ENCODE assay signal across 13 cellular contexts in genomic region chr2:47014564-47015051, GRCh38.
DNase-seq lines count a peak whose midpoint lies in the region; ATAC-seq and TF ChIP-seq lines count a peak whose summit lies in the region.
"Had no signal": no experiment of that assay in that cellular context is flagged by ENCODE, and none has a peak within 500 bp of the region (broad histone marks: within the 10 kb centered on the region; RNA-seq: fewer than 3 reads in every experiment).

No MANE protein-coding gene starts in this region.

- POLR2A ChIA-PET in PC-3 (lab: Charles Lee; ENCODE audit: unreplicated experiment) = no interaction called here

- H3K9ac ChIP-seq in PC-3 (ENCODE audit: low read length) = no peak overlapping the region

- CTCF ChIA-PET in PC-3 (lab: Charles Lee) = no interaction called here
- CTCF ChIA-PET in Calu3 (lab: Charles Lee) = no interaction called here

- no peaks in the 10 kb centered on the region for H3K9me3 Mint-ChIP-seq in osteocyte (ENCODE audit: unreplicated experiment)
- H3K9me3 Mint-ChIP-seq in stimulated activated naive B cell treated with anti-CD40 and anti-IgM and Interleukin-4, amounts not matched to agents 10 μg/mL and 1 μg/mL and 100 μg/mL, for 72 hours = no peaks in the 10 kb centered on the region
- H3K9me3 Mint-ChIP-seq in Calu3 (ENCODE audit: low read depth, unreplicated experiment) = no peaks in the 10 kb centered on the region
- H3K9me3 Mint-ChIP-seq: activated B cell treated with CpG ODN at 0.5 μM for 24 hours; dendritic cell treated with granulocyte-macrophage colony-stimulating factor and Interleukin-4, amounts not matched to agents 40 ng/mL and 50 ng/mL, for 4 days; memory B cell had no signal

- 0 out of 2 replicates have a peak, but pooled peaks have one; percentile 18 for ATAC-seq in PC-3
- ATAC-seq in stimulated activated naive B cell treated with anti-CD40 and anti-IgM and Interleukin-4, amounts not matched to agents 10 μg/mL and 1 μg/mL and 100 μg/mL, for 72 hours (replicated peaks) = no peak

- WGBS in esophagus squamous epithelium, 2 donors = 82 to 83% methylated on average over 6 to 10 of the region's 11 CpGs

- H3K27me3 ChIP-seq in PC-3 (ENCODE audit: low read length) (no peaks in the 10 kb centered on the region), esophagus squamous epithelium (no peaks in the 10 kb centered on the region)

- no peaks in the 10 kb centered on the region for H3K9me3 ChIP-seq in PC-3 (ENCODE audit: low read length)
- no peaks in the 10 kb centered on the region for H3K9me3 ChIP-seq in esophagus squamous epithelium

- peak; percentile 84 for DNase-seq in Ammon's horn (ENCODE audit: low spot score)
- peak; percentile 18 for DNase-seq in PC-3
- no peak for DNase-seq in esophagus squamous epithelium (lab: John Stamatoyannopoulos, UW)
- DNase-seq in osteocyte (ENCODE audit: extremely low spot score, unreplicated experiment) = no peak
- no peak for DNase-seq in stimulated activated naive B cell treated with anti-CD40 and anti-IgM and Interleukin-4, amounts not matched to agents 10 μg/mL and 1 μg/mL and 100 μg/mL, for 72 hours
- DNase-seq in activated CD8-positive, alpha-beta memory T cell treated with anti-CD3 and anti-CD28 coated beads, Interleukin-2, amount 50 U/mL, for 48 hours = no peak
- DNase-seq in epidermal melanocyte (ENCODE audit: insufficient read length, low spot score) = no peak
- no peak for DNase-seq in Calu3
- DNase-seq: activated B cell treated with CpG ODN at 0.5 μM for 24 hours; activated effector memory CD4-positive, alpha-beta T cell treated with anti-CD3 and anti-CD28 coated beads, Interleukin-2, amount 50 U/mL, for 16 hours; stimulated activated CD8-positive, alpha-beta memory T cell treated with anti-CD3 and anti-CD28 coated beads, Interleukin-4, amount 100 ng/mL, for 48 hours had no signal

- no peaks in the 10 kb centered on the region for H4K20me1 ChIP-seq in PC-3 (ENCODE audit: low read length)

- H3K79me2 ChIP-seq in PC-3 (ENCODE audit: low read length) = no peaks in the 10 kb centered on the region

- no peak for TF ChIP-seq CTCF in PC-3 (conservative IDR thresholded peaks at IDR 0.05; ENCODE audit: low read depth, low read length)
- no peak for TF ChIP-seq CTCF in esophagus squamous epithelium (IDR thresholded peaks at IDR 0.05)
- no peak for TF ChIP-seq CTCF in osteocyte (IDR thresholded peaks at IDR 0.05)
- no peak for TF ChIP-seq CTCF in Calu3 (IDR thresholded peaks at IDR 0.05; ENCODE audit: unreplicated experiment)

- H3K27me3 Mint-ChIP-seq in osteocyte (ENCODE audit: unreplicated experiment) = no peaks in the 10 kb centered on the region
- no peaks in the 10 kb centered on the region for H3K27me3 Mint-ChIP-seq in stimulated activated naive B cell treated with anti-CD40 and anti-IgM and Interleukin-4, amounts not matched to agents 10 μg/mL and 1 μg/mL and 100 μg/mL, for 72 hours
- H3K27me3 Mint-ChIP-seq in Calu3 (ENCODE audit: unreplicated experiment) = no peaks in the 10 kb centered on the region
- H3K27me3 Mint-ChIP-seq: activated B cell treated with CpG ODN at 0.5 μM for 24 hours; dendritic cell treated with granulocyte-macrophage colony-stimulating factor and Interleukin-4, amounts not matched to agents 40 ng/mL and 50 ng/mL, for 4 days; memory B cell had no signal

- H3K36me3 ChIP-seq in PC-3 (ENCODE audit: low read depth, low read length) = no peaks in the 10 kb centered on the region; the same call in 1 of the 2 replicates
- peaks cover 5 to 92% (median 20%) of the 10 kb centered on the region in 3 donors for H3K36me3 ChIP-seq in esophagus squamous epithelium

- no peaks in the 10 kb centered on the region for H3K9me2 ChIP-seq in PC-3 (replicated peaks; ENCODE audit: low read length)

- H3K4me1 Mint-ChIP-seq in osteocyte (ENCODE audit: unreplicated experiment) = peaks cover 31% of the 10 kb centered on the region
- peaks cover 7 to 22% of the 10 kb centered on the region in 2 donors for H3K4me1 Mint-ChIP-seq in stimulated activated naive B cell treated with anti-CD40 and anti-IgM and Interleukin-4, amounts not matched to agents 10 μg/mL and 1 μg/mL and 100 μg/mL, for 72 hours
- H3K4me1 Mint-ChIP-seq in Calu3 (ENCODE audit: low read depth, unreplicated experiment) = peaks cover 27% of the 10 kb centered on the region

- H3K36me3 Mint-ChIP-seq in osteocyte (ENCODE audit: unreplicated experiment) = peaks cover 23% of the 10 kb centered on the region
- peaks cover 45 to 50% of the 10 kb centered on the region in 2 donors for H3K36me3 Mint-ChIP-seq in stimulated activated naive B cell treated with anti-CD40 and anti-IgM and Interleukin-4, amounts not matched to agents 10 μg/mL and 1 μg/mL and 100 μg/mL, for 72 hours
- H3K36me3 Mint-ChIP-seq in Calu3 (ENCODE audit: insufficient read depth, unreplicated experiment) = peaks cover 10% of the 10 kb centered on the region

- no peak overlapping the region for H2AFZ ChIP-seq in PC-3 (ENCODE audit: low read length)

- H3K27ac Mint-ChIP-seq in osteocyte (ENCODE audit: unreplicated experiment) (peak overlapping the region; percentile 31), Calu3 (ENCODE audit: unreplicated experiment) (no peak overlapping the region)
- H3K27ac Mint-ChIP-seq in stimulated activated naive B cell treated with anti-CD40 and anti-IgM and Interleukin-4, amounts not matched to agents 10 μg/mL and 1 μg/mL and 100 μg/mL, for 72 hours = no peak overlapping the region
- H3K27ac Mint-ChIP-seq: activated B cell treated with CpG ODN at 0.5 μM for 24 hours, memory B cell had no signal

- H3K4me3 ChIP-seq in PC-3 (ENCODE audit: low read length) (no peak overlapping the region), esophagus squamous epithelium (no peak overlapping the region)

- H3K4me3 Mint-ChIP-seq in osteocyte (ENCODE audit: unreplicated experiment) (no peak overlapping the region), Calu3 (ENCODE audit: low read depth, unreplicated experiment) (no peak overlapping the region)
- H3K4me3 Mint-ChIP-seq in stimulated activated naive B cell treated with anti-CD40 and anti-IgM and Interleukin-4, amounts not matched to agents 10 μg/mL and 1 μg/mL and 100 μg/mL, for 72 hours = no peak overlapping the region
- H3K4me3 Mint-ChIP-seq: activated B cell treated with CpG ODN at 0.5 μM for 24 hours; dendritic cell treated with granulocyte-macrophage colony-stimulating factor and Interleukin-4, amounts not matched to agents 40 ng/mL and 50 ng/mL, for 4 days; memory B cell had no signal

- H3K4me2 ChIP-seq in PC-3 (ENCODE audit: low read length) = no peak overlapping the region

- no peaks in the 10 kb centered on the region for H3F3A ChIP-seq in PC-3 (ENCODE audit: low read length, unreplicated experiment)

- intact Hi-C loops in PC-3 (cut with micrococcal nuclease) = loop anchor here (5.0 kb wide), 1 partner anchor 158 kb away; no protein-coding TSS in a partner anchor
- intact Hi-C loops in esophagus squamous epithelium (cut with DNase I) = no loop called here
- intact Hi-C loops in Calu3 (cut with micrococcal nuclease; ENCODE audit: unreplicated experiment) = loop anchor here (1.0 to 5.0 kb wide), 2 partner anchors 158 to 309 kb away; no protein-coding TSS in a partner anchor

- H3K27ac ChIP-seq in PC-3 (ENCODE audit: low read length) (no peak overlapping the region), esophagus squamous epithelium (peak overlapping the region in 3 of 4 donors; percentile 50 to 77 (median 63))

- no TSS peak for BruUV-seq in PC-3 (replicated peaks; lab: Mats Ljungman, UMichigan)
- no TSS peak for BruUV-seq in Calu3 (replicated peaks; lab: Mats Ljungman, UMichigan)

- TF ChIP-seq POLR2A in esophagus squamous epithelium (IDR thresholded peaks at IDR 0.05) = no peak

- peaks cover 27% of the 10 kb centered on the region for H3K4me1 ChIP-seq in PC-3 (ENCODE audit: insufficient read depth, low read length)
- H3K4me1 ChIP-seq in esophagus squamous epithelium = peaks cover 0 to 27% (median 11%) of the 10 kb centered on the region in 3 donors

Comparison
In these comparisons a context has a peak if more than half of its experiments do, and no peak if none do; other contexts are left out.
1. DNase-seq: peak in Ammon's horn (single experiment) and PC-3 (single experiment); none in esophagus squamous epithelium (single experiment), osteocyte (single experiment), stimulated activated naive B cell treated with anti-CD40 and anti-IgM and Interleukin-4, amounts not matched to agents 10 μg/mL and 1 μg/mL and 100 μg/mL, for 72 hours (single experiment), activated CD8-positive, alpha-beta memory T cell treated with anti-CD3 and anti-CD28 coated beads, Interleukin-2, amount 50 U/mL, for 48 hours (single experiment), epidermal melanocyte (single experiment) and Calu3 (single experiment).